8 cellular contexts compared by ENCODE assay signal in genomic region chr1:244325056-244325764, GRCh38.
DNase-seq lines count a peak whose midpoint lies in the region; ATAC-seq and TF ChIP-seq lines count a peak whose summit lies in the region.

No MANE protein-coding gene starts in this region.

- TF ChIP-seq CTCF in fibroblast of the aortic adventitia (IDR thresholded peaks at IDR 0.05; ENCODE audit: insufficient read depth, low read length) = no peak

- H3K4me3 ChIP-seq in fibroblast of the aortic adventitia (ENCODE audit: low read depth, low read length) = no peak overlapping the region

- ATAC-seq in GM18870 (IDR thresholded peaks at IDR 0.05; ENCODE audit: unreplicated experiment) = peak; percentile 74
- peak; percentile 82 for ATAC-seq in HG02588 (IDR thresholded peaks at IDR 0.05; ENCODE audit: unreplicated experiment)

- DNase-seq in NOMO-1 treated with dmso at 0.1 percent for 144 hours (lab: John Stamatoyannopoulos, UW; ENCODE audit: unreplicated experiment) (peak; percentile 84), fibroblast of the aortic adventitia (ENCODE audit: low read depth) (peak; percentile 37), ureter (ENCODE audit: low spot score) (no peak), inferior parietal cortex (ENCODE audit: extremely low spot score) (no peak), H4 (ENCODE audit: low spot score) (no peak)
- no peak for DNase-seq in stimulated activated CD4-positive, alpha-beta T cell treated with anti-CD3 and anti-CD28 coated beads, Interleukin-4, amount 100 ng/mL, for 1 hour

Comparison
In these comparisons a context has a peak if more than half of its experiments do, and no peak if none do; other contexts are left out.
1. DNase-seq: peak in NOMO-1 treated with dmso at 0.1 percent for 144 hours (single experiment) and fibroblast of the aortic adventitia (single experiment); none in ureter (single experiment), inferior parietal cortex (single experiment), H4 (single experiment) and stimulated activated CD4-positive, alpha-beta T cell treated with anti-CD3 and anti-CD28 coated beads, Interleukin-4, amount 100 ng/mL, for 1 hour (single experiment).